Comparison of ENCODE assay signal across 14 cellular contexts in the genomic region with DNA sequence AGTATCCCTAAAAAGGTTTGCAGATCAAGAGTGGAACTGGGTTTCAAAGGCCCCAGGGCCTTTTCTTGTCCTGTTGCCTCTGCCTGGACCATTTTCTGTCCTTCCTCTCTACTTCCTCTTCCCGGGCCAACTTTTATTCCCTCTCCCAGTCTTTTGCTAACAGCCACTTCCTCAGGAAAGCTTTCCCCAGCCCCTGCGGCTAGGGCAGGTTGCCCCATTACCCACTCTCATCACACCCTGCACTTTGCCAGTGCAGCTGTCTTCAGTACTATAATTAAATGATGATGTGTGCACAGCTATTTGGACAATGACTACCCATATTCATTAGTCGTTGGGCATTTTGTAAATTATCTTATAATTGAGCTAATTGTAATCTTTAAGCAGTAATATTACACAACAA.
DNase-seq lines count a peak whose midpoint lies in the region; ATAC-seq and TF ChIP-seq lines count a peak whose summit lies in the region.
"Had no signal": no experiment of that assay in that cellular context is flagged by ENCODE, and none has a peak within 500 bp of the region (broad histone marks: within the 10 kb centered on the region; RNA-seq: fewer than 3 reads in every experiment).

No MANE protein-coding gene starts in this region.

- peaks cover 71% of the 10 kb centered on the region for H3K27me3 Mint-ChIP-seq in central memory CD8-positive, alpha-beta T cell

- H3K9me3 Mint-ChIP-seq in central memory CD8-positive, alpha-beta T cell = no peaks in the 10 kb centered on the region
- H3K9me3 Mint-ChIP-seq: stimulated activated effector memory CD8-positive, alpha-beta T cell treated with anti-CD3 and anti-CD28 coated beads, Interleukin-12 subunit alpha, Interleukin-12 subunit beta, amount 100 ng/mL, for 72 hours had no signal

- H4K20me1 ChIP-seq in osteoblast (ENCODE audit: insufficient read depth, low read length) = no peaks in the 10 kb centered on the region

- H3K36me3 ChIP-seq in HEK293 (ENCODE audit: control insufficient read depth in 2 of 2, insufficient read depth in 1 of 2, low read length in 2 of 2) = no peaks in the 10 kb centered on the region
- H3K36me3 ChIP-seq in osteoblast (ENCODE audit: insufficient read depth, low read length) = no peaks in the 10 kb centered on the region
- H3K36me3 ChIP-seq: gastrocnemius medialis had no signal

- H3K9me3 ChIP-seq in HEK293 (ENCODE audit: control insufficient read depth, insufficient read depth, low read depth, low read length) (no peaks in the 10 kb centered on the region), osteoblast (ENCODE audit: low read depth, low read length) (no peaks in the 10 kb centered on the region)
- H3K9me3 ChIP-seq: gastrocnemius medialis had no signal

- no peak overlapping the region for H2AFZ ChIP-seq in osteoblast (ENCODE audit: low read length)

- H3K4me1 ChIP-seq in HEK293 (ENCODE audit: control insufficient read depth, insufficient read depth, low read length) = no peaks in the 10 kb centered on the region
- peaks cover 49% of the 10 kb centered on the region for H3K4me1 ChIP-seq in osteoblast (ENCODE audit: insufficient read depth, low read length)

- peaks cover 9% of the 10 kb centered on the region for H3K36me3 Mint-ChIP-seq in central memory CD8-positive, alpha-beta T cell (ENCODE audit: insufficient read depth)
- H3K36me3 Mint-ChIP-seq: CD4-positive, CD25-positive, alpha-beta regulatory T cell had no signal

- peak overlapping the region; percentile 16 for H3K4me2 ChIP-seq in osteoblast (ENCODE audit: insufficient read depth, low read length)

- no peaks in the 10 kb centered on the region for H3K79me2 ChIP-seq in osteoblast (ENCODE audit: insufficient read depth, low read length)

- peaks cover 28% of the 10 kb centered on the region for H3K4me1 Mint-ChIP-seq in central memory CD8-positive, alpha-beta T cell

- CTCF ChIA-PET in HEK293 (lab: Yijun Ruan, JAX) = interaction anchor here (1.1 kb wide), 2 partner anchors 302 to 327 kb away, joined by 3 to 5 read pairs; no protein-coding TSS in a partner anchor

- TF ChIP-seq CTCF in HEK293 (tag by site-specific recombination; IDR thresholded peaks at IDR 0.05) = no peak
- TF ChIP-seq CTCF in osteoblast (IDR thresholded peaks at IDR 0.05; ENCODE audit: extremely low read depth, low read depth, low read length) = no peak

- H3K4me3 Mint-ChIP-seq in central memory CD8-positive, alpha-beta T cell = no peak overlapping the region
- H3K4me3 Mint-ChIP-seq: stimulated activated effector memory CD8-positive, alpha-beta T cell treated with anti-CD3 and anti-CD28 coated beads, Interleukin-12 subunit alpha, Interleukin-12 subunit beta, amount 100 ng/mL, for 72 hours had no signal

- DNase-seq in NCI-H146 (lab: John Stamatoyannopoulos, UW) (peak; percentile 11), osteoblast (ENCODE audit: insufficient read length, low spot score, missing footprints) (no peak), LoVo (ENCODE audit: low spot score) (no peak), anterior cingulate cortex (lab: John Stamatoyannopoulos, UW) (no peak), NCI-H1092 (lab: John Stamatoyannopoulos, UW) (no peak)
- no peak for DNase-seq in central memory CD8-positive, alpha-beta T cell (ENCODE audit: low spot score in 2 of 2)
- DNase-seq: activated naive CD4-positive, alpha-beta T cell treated with Interleukin-2 at 50 U/mL for 16 hours; gastrocnemius medialis; NCI-H1930; stimulated activated CD4-positive, alpha-beta T cell treated with anti-CD3 and anti-CD28 coated beads, Interleukin-4, amount 100 ng/mL, for 4 hours had no signal

- H3K27ac ChIP-seq in HEK293 (ENCODE audit: extremely low read depth, low read depth, low read length) = peak overlapping the region; percentile 39
- peak overlapping the region; percentile 76 for H3K27ac ChIP-seq in osteoblast (ENCODE audit: low read depth, low read length)

- no peaks in the 10 kb centered on the region for H3K27me3 ChIP-seq in osteoblast (ENCODE audit: insufficient read depth, low read length)
- H3K27me3 ChIP-seq: gastrocnemius medialis had no signal

- no peak for ATAC-seq in central memory CD8-positive, alpha-beta T cell (replicated peaks; ENCODE audit: extremely low read depth, poor library complexity, severe bottlenecking)
- no peak for ATAC-seq in GM19328 (IDR thresholded peaks at IDR 0.05; ENCODE audit: unreplicated experiment)
- ATAC-seq: gastrocnemius medialis; stimulated activated effector memory CD8-positive, alpha-beta T cell treated with anti-CD3 and anti-CD28 coated beads, Interleukin-12 subunit alpha, Interleukin-12 subunit beta, amount 100 ng/mL, for 72 hours had no signal

- POLR2A ChIA-PET in HEK293 (lab: Yijun Ruan, JAX) = interaction anchor here (0.7 kb wide), 1 partner anchor 150 kb away, joined by 4 read pairs; a partner anchor contains a TSS

- H3K27ac Mint-ChIP-seq in central memory CD8-positive, alpha-beta T cell (ENCODE audit: low read depth) = peak overlapping the region; percentile 29
- H3K27ac Mint-ChIP-seq: CD4-positive, CD25-positive, alpha-beta regulatory T cell; stimulated activated effector memory CD8-positive, alpha-beta T cell treated with anti-CD3 and anti-CD28 coated beads, Interleukin-12 subunit alpha, Interleukin-12 subunit beta, amount 100 ng/mL, for 72 hours had no signal

- H3K4me3 ChIP-seq in HEK293 (ENCODE audit: low read depth, low read length) (no peak overlapping the region), osteoblast (ENCODE audit: insufficient read depth, low read length) (no peak overlapping the region)
- H3K4me3 ChIP-seq: gastrocnemius medialis had no signal

TF ChIP-seq in HEK293, 187 proteins besides CTCF, POLR2A, EP300 and RAD21:
- TF ChIP-seq ZNF211 (tag by site-specific recombination; IDR thresholded peaks at IDR 0.05; ENCODE audit: low read depth) (no peak), ZNF114 (tag by site-specific recombination; IDR thresholded peaks at IDR 0.05) (no peak), ZNF600 (tag by site-specific recombination; IDR thresholded peaks at IDR 0.05) (no peak), ZNF701 (tag by site-specific recombination; IDR thresholded peaks at IDR 0.05) (no peak), ZXDB (tag by site-specific recombination; IDR thresholded peaks at IDR 0.05) (no peak), ZNF391 (tag by site-specific recombination; IDR thresholded peaks at IDR 0.05; ENCODE audit: borderline replicate concordance, low read depth) (no peak), ZNF311 (tag by site-specific recombination; IDR thresholded peaks at IDR 0.05; ENCODE audit: borderline replicate concordance) (no peak), ZBTB21 (tag by site-specific recombination; IDR thresholded peaks at IDR 0.05) (no peak), ZFP69B (tag by site-specific recombination; IDR thresholded peaks at IDR 0.05) (no peak), ZNF169 (tag by site-specific recombination; IDR thresholded peaks at IDR 0.05) (no peak), ZFP41 (tag by site-specific recombination; IDR thresholded peaks at IDR 0.05; ENCODE audit: borderline replicate concordance) (no peak)
